Comparison of ENCODE assay signal across 12 cellular contexts in genomic region chr10:107031981-107032699, GRCh38.
DNase-seq lines count a peak whose midpoint lies in the region; ATAC-seq and TF ChIP-seq lines count a peak whose summit lies in the region.
"Had no signal": no experiment of that assay in that cellular context is flagged by ENCODE, and none has a peak within 500 bp of the region (broad histone marks: within the 10 kb centered on the region; RNA-seq: fewer than 3 reads in every experiment).

No MANE protein-coding gene starts in this region.

- no peak overlapping the region for H3K27ac ChIP-seq in breast epithelium
- H3K27ac ChIP-seq in tibial artery, result no peak overlapping the region

- H3K4me1 ChIP-seq in breast epithelium, result no peaks in the 10 kb centered on the region
- no peaks in the 10 kb centered on the region for H3K4me1 ChIP-seq in tibial artery

- BruUV-seq in MCF 10A (replicated peaks; lab: Mats Ljungman, UMichigan), result no TSS peak

- CTCF ChIA-PET in MCF 10A (lab: Yijun Ruan, JAX), result interaction anchor here (1.0 kb wide), 1 partner anchor 10 kb away, joined by 3 read pairs; no protein-coding TSS in a partner anchor

- POLR2A ChIA-PET in MCF 10A (lab: Yijun Ruan, JAX), result no interaction called here

- H3K27me3 ChIP-seq in breast epithelium (no peaks in the 10 kb centered on the region), tibial artery (no peaks in the 10 kb centered on the region)

- no peak overlapping the region for H3K4me3 ChIP-seq in breast epithelium
- H3K4me3 ChIP-seq in tibial artery, result no peak overlapping the region

- intact Hi-C loops in MCF 10A (cut with micrococcal nuclease) (no loop called here), breast epithelium (cut with DNase I; ENCODE audit: low total_unique reads) (no loop called here), tibial artery (cut with DNase I; ENCODE audit: low total_unique reads) (no loop called here)

- H3K4me3 Mint-ChIP-seq in MCF 10A (ENCODE audit: unreplicated experiment), result no peak overlapping the region

- no peaks in the 10 kb centered on the region for H3K36me3 Mint-ChIP-seq in MCF 10A (ENCODE audit: insufficient read depth, unreplicated experiment)

- TF ChIP-seq CTCF in MCF 10A (IDR thresholded peaks at IDR 0.05; ENCODE audit: unreplicated experiment), result no peak
- TF ChIP-seq CTCF in breast epithelium (IDR thresholded peaks at IDR 0.05), result no peak
- TF ChIP-seq CTCF in tibial artery (IDR thresholded peaks at IDR 0.05), result no peak
- no peak for TF ChIP-seq CTCF in omental fat pad (IDR thresholded peaks at IDR 0.05)

- H3K27ac Mint-ChIP-seq in MCF 10A (ENCODE audit: low read depth, unreplicated experiment), result no peak overlapping the region

- ATAC-seq in omental fat pad (ENCODE audit: low FRiP score), result no peak
- ATAC-seq in HG03025 (IDR thresholded peaks at IDR 0.05; ENCODE audit: low FRiP score, unreplicated experiment), result no peak
- ATAC-seq: activated CD4-positive, CD25-positive, alpha-beta regulatory T cell treated with anti-CD3 and anti-CD28 coated beads, Interleukin-2, amount 50 U/mL, for 24 hours had no signal

- no peaks in the 10 kb centered on the region for H3K36me3 ChIP-seq in breast epithelium
- H3K36me3 ChIP-seq in tibial artery, result no peaks in the 10 kb centered on the region

- H3K9me3 ChIP-seq in breast epithelium (no peaks in the 10 kb centered on the region), tibial artery (no peaks in the 10 kb centered on the region)

- no peaks in the 10 kb centered on the region for H3K27me3 Mint-ChIP-seq in MCF 10A (ENCODE audit: insufficient read depth, unreplicated experiment)

- no peak for TF ChIP-seq POLR2A in breast epithelium (IDR thresholded peaks at IDR 0.05)

- H3K4me1 Mint-ChIP-seq in MCF 10A (ENCODE audit: insufficient read depth, unreplicated experiment), result peaks cover 8% of the 10 kb centered on the region

- H3K9me3 Mint-ChIP-seq in MCF 10A (ENCODE audit: unreplicated experiment), result no peaks in the 10 kb centered on the region

- DNase-seq in MCF 10A (ENCODE audit: unreplicated experiment) (peak; percentile 13), breast epithelium (ENCODE audit: low spot score in 2 of 2) (no peak), SHP77 treated with DMSO at 0.1 percent for 48 hours (lab: John Stamatoyannopoulos, UW) (peak; percentile 22), foreskin melanocyte (peak; percentile 96), tibial artery (no peak), NCI-H2029 (lab: John Stamatoyannopoulos, UW) (no peak), omental fat pad (ENCODE audit: low spot score) (no peak)
- DNase-seq: activated naive CD4-positive, alpha-beta T cell; COR-L47; hippocampal formation had no signal

Comparison
In these comparisons a context has a peak if more than half of its experiments do, and no peak if none do; other contexts are left out.
1. DNase-seq: peak in MCF 10A (single experiment), SHP77 treated with DMSO at 0.1 percent for 48 hours (single experiment) and foreskin melanocyte (single experiment); none in breast epithelium (0 of 2), tibial artery (0 of 2), NCI-H2029 (single experiment) and omental fat pad (single experiment).